20 cellular contexts compared by ENCODE assay signal in genomic region chr6:41283597-41283996, GRCh38. TPM values are rescaled to one million over a fixed set of nuclear protein-coding genes. Genes with fewer than 3 reads are reported as not detected.
A peak's percentile ranks its signal among the peaks of the same experiment; 100 is the strongest.
DNase-seq lines count a peak whose midpoint lies in the region; ATAC-seq and TF ChIP-seq lines count a peak whose summit lies in the region.
"Had no signal": no experiment of that assay in that cellular context is flagged by ENCODE, and none has a peak within 500 bp of the region (broad histone marks: within the 10 kb centered on the region; RNA-seq: fewer than 3 reads in every experiment).

No MANE protein-coding gene starts in this region.

- H3K27ac Mint-ChIP-seq in CD14-positive monocyte, result peak overlapping the region; percentile 14 to 100 (median 73)
- H3K27ac Mint-ChIP-seq in activated T-helper 17 cell treated with anti-CD3 and anti-CD28 coated beads, Interleukin-2, amount 50 U/mL, for 72 hours, result peak overlapping the region; percentile 32
- H3K27ac Mint-ChIP-seq: CD4-positive, alpha-beta memory T cell; H9; IgD-negative memory B cell had no signal

- H3K4me3 ChIP-seq in esophagus muscularis mucosa, result no peak overlapping the region
- no peak overlapping the region for H3K4me3 ChIP-seq in dorsolateral prefrontal cortex

- peaks cover 95% of the 10 kb centered on the region for H3K4me1 Mint-ChIP-seq in CD14-positive monocyte
- H3K4me1 Mint-ChIP-seq in activated T-helper 17 cell treated with anti-CD3 and anti-CD28 coated beads, Interleukin-2, amount 50 U/mL, for 72 hours, result peaks cover 16% of the 10 kb centered on the region

- H3K27ac ChIP-seq in esophagus muscularis mucosa (replicated peaks in 1 of 4) (no peak overlapping the region), dorsolateral prefrontal cortex (no peak overlapping the region)
- H3K27ac ChIP-seq: C4-2B, KMS-11 had no signal

- no peak for TF ChIP-seq CTCF in CD14-positive monocyte (IDR thresholded peaks at IDR 0.05)
- no peak for TF ChIP-seq CTCF in GM20000 (IDR thresholded peaks at IDR 0.05; ENCODE audit: extremely low read depth, missing control alignments)
- TF ChIP-seq CTCF in esophagus muscularis mucosa (IDR thresholded peaks at IDR 0.05), result no peak
- TF ChIP-seq CTCF in dorsolateral prefrontal cortex (IDR thresholded peaks at IDR 0.05 in 54 of 56, conservative IDR thresholded peaks at IDR 0.05 in 2 of 56; ENCODE audit: low read depth in 1 of 56, partially characterized antibody in 56 of 56), result no peak

- H3K27me3 ChIP-seq in esophagus muscularis mucosa, result peaks cover 0 to 8% (median 0%) of the 10 kb centered on the region in 4 donors
- peaks cover 0 to 16% (median 0%) of the 10 kb centered on the region in 45 donors for H3K27me3 ChIP-seq in dorsolateral prefrontal cortex

- no peak for TF ChIP-seq EP300 in esophagus muscularis mucosa (IDR thresholded peaks at IDR 0.05)

- H3K9me3 ChIP-seq in esophagus muscularis mucosa, result no peaks in the 10 kb centered on the region
- H3K9me3 ChIP-seq: BE2C had no signal

- peak overlapping the region; percentile 46 to 91 for H3K4me3 Mint-ChIP-seq in CD14-positive monocyte
- no peak overlapping the region for H3K4me3 Mint-ChIP-seq in activated T-helper 17 cell treated with anti-CD3 and anti-CD28 coated beads, Interleukin-2, amount 50 U/mL, for 72 hours
- H3K4me3 Mint-ChIP-seq: CD4-positive, alpha-beta memory T cell; H9; IgD-negative memory B cell had no signal

- peaks cover 0 to 7% (median 3%) of the 10 kb centered on the region in 4 donors for H3K4me1 ChIP-seq in esophagus muscularis mucosa
- H3K4me1 ChIP-seq: BE2C had no signal

- H3K9me3 Mint-ChIP-seq in CD14-positive monocyte, result peaks cover 0 to 10% (median 2%) of the 10 kb centered on the region in 7 donors
- no peaks in the 10 kb centered on the region for H3K9me3 Mint-ChIP-seq in activated T-helper 17 cell treated with anti-CD3 and anti-CD28 coated beads, Interleukin-2, amount 50 U/mL, for 72 hours
- H3K9me3 Mint-ChIP-seq: H9 had no signal

- 74% methylated on average over 3 of the region's 3 CpGs for WGBS in esophagus muscularis mucosa

- DNase-seq in CD14-positive monocyte (ENCODE audit: low spot score) (no peak), GM20000 (ENCODE audit: low spot score) (peak; percentile 6), esophagus muscularis mucosa (ENCODE audit: extremely low spot score) (peak; percentile 45), dorsolateral prefrontal cortex (no peak)
- DNase-seq: ACHN; BE2C; CD4-positive, alpha-beta memory T cell; DMS153; DND-41; EL; H9 had no signal

- intact Hi-C loops in CD14-positive monocyte (cut with micrococcal nuclease) (loop anchor here in 1 of 2 donors (10.0 kb wide), 1 partner anchor 99 kb away; no protein-coding TSS in a partner anchor), esophagus muscularis mucosa (cut with DNase I) (no loop called here), dorsolateral prefrontal cortex (cut with DNase I) (no loop called here)

- peak; percentile 6 for ATAC-seq in activated T-helper 17 cell treated with anti-CD3 and anti-CD28 coated beads, Interleukin-2, amount 50 U/mL, for 72 hours (replicated peaks)
- no peak for ATAC-seq in GM21515 (IDR thresholded peaks at IDR 0.05; ENCODE audit: unreplicated experiment)
- no peak for ATAC-seq in SK-N-SH treated with all-trans-retinoic acid at 6 μM for 48 hours
- ATAC-seq in HG02759 (IDR thresholded peaks at IDR 0.05; ENCODE audit: unreplicated experiment), result no peak

- H3K36me3 Mint-ChIP-seq in CD14-positive monocyte, result peaks cover 59 to 72% of the 10 kb centered on the region in 2 donors
- H3K36me3 Mint-ChIP-seq in activated T-helper 17 cell treated with anti-CD3 and anti-CD28 coated beads, Interleukin-2, amount 50 U/mL, for 72 hours (ENCODE audit: low read depth), result no peaks in the 10 kb centered on the region
- H3K36me3 Mint-ChIP-seq: CD4-positive, alpha-beta memory T cell had no signal

- H3K36me3 ChIP-seq in esophagus muscularis mucosa, result no peaks in the 10 kb centered on the region
- H3K36me3 ChIP-seq: BE2C had no signal

- peaks cover 0 to 10% (median 0%) of the 10 kb centered on the region in 3 donors for H3K27me3 Mint-ChIP-seq in CD14-positive monocyte (ENCODE audit: low read depth in 3 of 3)
- H3K27me3 Mint-ChIP-seq in activated T-helper 17 cell treated with anti-CD3 and anti-CD28 coated beads, Interleukin-2, amount 50 U/mL, for 72 hours, result peaks cover 19% of the 10 kb centered on the region

- no peak for TF ChIP-seq POLR2A in esophagus muscularis mucosa (IDR thresholded peaks at IDR 0.05; ENCODE audit: low read depth)

TF ChIP-seq in SK-N-SH treated with all-trans-retinoic acid at 6 μM for 48 hours, 23 proteins besides CTCF, POLR2A, EP300 and RAD21 (continues in another document):
- TF ChIP-seq ZNF8 (CRISPR knock-in tag; IDR thresholded peaks at IDR 0.05) (no peak), POU6F1 (CRISPR knock-in tag; IDR thresholded peaks at IDR 0.05; ENCODE audit: borderline replicate concordance, low read depth) (no peak), ZNF70 (CRISPR knock-in tag; IDR thresholded peaks at IDR 0.05) (no peak), TSHZ2 (CRISPR knock-in tag; IDR thresholded peaks at IDR 0.05) (no peak), OSR1 (CRISPR knock-in tag; IDR thresholded peaks at IDR 0.05) (no peak), BACH2 (CRISPR knock-in tag; IDR thresholded peaks at IDR 0.05; ENCODE audit: borderline replicate concordance) (no peak), CSRNP3 (CRISPR knock-in tag; IDR thresholded peaks at IDR 0.05) (no peak), TOX (CRISPR knock-in tag; IDR thresholded peaks at IDR 0.05; ENCODE audit: borderline replicate concordance) (no peak), PPARA (CRISPR knock-in tag; IDR thresholded peaks at IDR 0.05; ENCODE audit: borderline replicate concordance) (no peak), ZFP3 (CRISPR knock-in tag; IDR thresholded peaks at IDR 0.05) (no peak), ESRRG (CRISPR knock-in tag; IDR thresholded peaks at IDR 0.05) (no peak), ZFP30 (CRISPR knock-in tag; IDR thresholded peaks at IDR 0.05) (no peak), TCF4 (CRISPR knock-in tag; IDR thresholded peaks at IDR 0.05; ENCODE audit: borderline replicate concordance) (no peak)

RNA-seq across cellular contexts. Expression of gene TREM1, which starts 2.9 kb away (rescaled TPM):
- 100 to 1,000 TPM; 175 to 303 TPM for polyA plus RNA-seq in CD14-positive monocyte
- total RNA-seq in activated T-helper 17 cell treated with anti-CD3 and anti-CD28 coated beads, Interleukin-2, amount 50 U/mL, for 72 hours, result 1 to 10 TPM in 1 of 2 donors, not detected in 1; 5.1 TPM
- 1 to 10 TPM; 1.1 to 9.3 (median 1.2) TPM for total RNA-seq in esophagus muscularis mucosa
- 1 to 10 TPM in 37 of 120 experiments, under 1 TPM in 44, not detected in 39; 0.23 to 6.5 (median 0.88) TPM for total RNA-seq in dorsolateral prefrontal cortex
- total RNA-seq: CD4-positive, alpha-beta memory T cell; G401; H1; H9 had no signal
- polyA plus RNA-seq: CD4-positive, alpha-beta memory T cell; H1 had no signal

RNA-seq across cellular contexts. Expression of gene NCR2, which starts 51.8 kb away (rescaled TPM):
- not detected for polyA plus RNA-seq in CD14-positive monocyte
- total RNA-seq in activated T-helper 17 cell treated with anti-CD3 and anti-CD28 coated beads, Interleukin-2, amount 50 U/mL, for 72 hours, result not detected
- total RNA-seq in esophagus muscularis mucosa (not detected), dorsolateral prefrontal cortex (not detected)
- total RNA-seq: CD4-positive, alpha-beta memory T cell; G401; H1; H9 had no signal
- polyA plus RNA-seq: CD4-positive, alpha-beta memory T cell; H1; IgD-negative memory B cell had no signal

RNA-seq across cellular contexts. Expression of gene TREML4, which starts 55.4 kb away (rescaled TPM):
- polyA plus RNA-seq in CD14-positive monocyte, result not detected
- total RNA-seq in activated T-helper 17 cell treated with anti-CD3 and anti-CD28 coated beads, Interleukin-2, amount 50 U/mL, for 72 hours, result not detected
- not detected for total RNA-seq in esophagus muscularis mucosa
- total RNA-seq in dorsolateral prefrontal cortex, result under 1 TPM in 10 of 120 experiments, not detected in 110; 0.20 to 0.64 (median 0.30) TPM
- total RNA-seq: CD4-positive, alpha-beta memory T cell; G401; H1; H9 had no signal
- polyA plus RNA-seq: CD4-positive, alpha-beta memory T cell; H1 had no signal

Comparison
In these comparisons a context has a peak if more than half of its experiments do, and no peak if none do; other contexts are left out.
1. DNase-seq: peak in GM20000 (single experiment) and esophagus muscularis mucosa (single experiment); none in CD14-positive monocyte (single experiment) and dorsolateral prefrontal cortex (0 of 10).